Comparison of ENCODE assay signal across 8 cellular contexts in genomic region chr20:31547017-31547675, GRCh38. TPM values are rescaled to one million over a fixed set of nuclear protein-coding genes. Genes with fewer than 3 reads are reported as not detected.
DNase-seq lines count a peak whose midpoint lies in the region; ATAC-seq and TF ChIP-seq lines count a peak whose summit lies in the region.

No MANE protein-coding gene starts in this region.

- peak overlapping the region; percentile 50 for H3K4me2 ChIP-seq in neuronal stem cell (ENCODE audit: insufficient read depth, low read length, poor library complexity, severe bottlenecking)

- peaks cover 0 to 37% (median 3%) of the 10 kb centered on the region in 3 donors for H3K4me1 ChIP-seq in gastroesophageal sphincter
- H3K4me1 ChIP-seq in neuronal stem cell (ENCODE audit: control insufficient read depth in 2 of 2, insufficient read depth in 1 of 2, low read depth in 1 of 2, low read length in 2 of 2) = peaks cover 2 to 4% of the 10 kb centered on the region in 2 donors
- peaks cover 1 to 28% (median 15%) of the 10 kb centered on the region in 5 donors for H3K4me1 ChIP-seq in subcutaneous abdominal adipose tissue (ENCODE audit: control insufficient read depth in 5 of 5, insufficient read depth in 5 of 5, low read length in 5 of 5)

- no peak overlapping the region for H2BK5ac ChIP-seq in neuronal stem cell (ENCODE audit: low read length)

- peak; percentile 42 to 55 for TF ChIP-seq POLR2A in gastroesophageal sphincter (IDR thresholded peaks at IDR 0.05)

- H3K4me1 Mint-ChIP-seq in IgD-negative memory B cell = peaks cover 6 to 19% (median 7%) of the 10 kb centered on the region in 3 donors

- H3K79me1 ChIP-seq in neuronal stem cell (ENCODE audit: low read depth, low read length) = peaks cover 2% of the 10 kb centered on the region

- H3K4me3 Mint-ChIP-seq in IgD-negative memory B cell = peak overlapping the region; percentile 94 to 98 (median 96)

- DNase-seq in DMS 273 (lab: John Stamatoyannopoulos, UW; ENCODE audit: unreplicated experiment) (peak; percentile 89), SIG-M5 (lab: John Stamatoyannopoulos, UW) (peak; percentile 56), neuronal stem cell (ENCODE audit: low spot score) (peak; percentile 63)
- peak; percentile 64 for DNase-seq in activated gamma-delta T cell treated with anti-CD3 and anti-CD28 coated beads, Interleukin-2, amount 50 U/mL, for 16 hours (ENCODE audit: low read depth)

- no peak overlapping the region for H4K8ac ChIP-seq in neuronal stem cell (ENCODE audit: low read depth, low read length)

- TF ChIP-seq CTCF in gastroesophageal sphincter (IDR thresholded peaks at IDR 0.05) = peak in 2 of 4 experiments; percentile 12 to 17

- no peaks in the 10 kb centered on the region for H3K27me3 ChIP-seq in gastroesophageal sphincter
- no peaks in the 10 kb centered on the region for H3K27me3 ChIP-seq in neuronal stem cell (ENCODE audit: control insufficient read depth in 3 of 3, insufficient read depth in 3 of 3, low read depth in 1 of 3, low read length in 3 of 3)
- no peaks in the 10 kb centered on the region for H3K27me3 ChIP-seq in subcutaneous abdominal adipose tissue (ENCODE audit: control insufficient read depth in 5 of 5, insufficient read depth in 4 of 5, low read length in 5 of 5)

- TF ChIP-seq EP300 in gastroesophageal sphincter (IDR thresholded peaks at IDR 0.05) = no peak

- no peaks in the 10 kb centered on the region for H3K27me3 Mint-ChIP-seq in IgD-negative memory B cell

- no peak overlapping the region for H3K14ac ChIP-seq in neuronal stem cell (ENCODE audit: low read length)

- ATAC-seq in GM21423 (IDR thresholded peaks at IDR 0.05; ENCODE audit: unreplicated experiment) (peak; percentile 79), gastroesophageal sphincter (peak; percentile 87)

- H2BK120ac ChIP-seq in neuronal stem cell (ENCODE audit: low read depth, low read length) = no peak overlapping the region

- H3K36me3 Mint-ChIP-seq in IgD-negative memory B cell = peaks cover 5% of the 10 kb centered on the region

- peak overlapping the region; percentile 47 for H3K9ac ChIP-seq in neuronal stem cell (ENCODE audit: low read depth, low read length, poor library complexity)
- peak overlapping the region; percentile 37 to 89 (median 77) for H3K9ac ChIP-seq in subcutaneous abdominal adipose tissue (ENCODE audit: low read length in 5 of 5)

- peak overlapping the region; percentile 53 to 91 (median 78) for H3K27ac ChIP-seq in gastroesophageal sphincter
- peak overlapping the region; percentile 38 for H3K27ac ChIP-seq in neuronal stem cell (replicated peaks; ENCODE audit: low read length)
- peak overlapping the region; percentile 84 for H3K27ac ChIP-seq in subcutaneous abdominal adipose tissue (ENCODE audit: low read depth, low read length)

- peak overlapping the region; percentile 82 for H2AFZ ChIP-seq in neuronal stem cell (ENCODE audit: low read length)

- no peak overlapping the region for H2AK5ac ChIP-seq in neuronal stem cell (ENCODE audit: low read depth, low read length)

- peak overlapping the region; percentile 1 for H3K18ac ChIP-seq in neuronal stem cell (ENCODE audit: low read length)

- H3K4me3 ChIP-seq in gastroesophageal sphincter (peak overlapping the region; percentile 38 to 48), neuronal stem cell (ENCODE audit: low read length in 2 of 2) (peak overlapping the region; percentile 76 to 80), subcutaneous abdominal adipose tissue (ENCODE audit: low read depth in 1 of 5, low read length in 5 of 5) (peak overlapping the region; percentile 59 to 92 (median 77))

- WGBS in gastroesophageal sphincter (ENCODE audit: low coverage in 1 of 2), 2 donors = 54 to 56% methylated on average over 8 to 14 of the region's 36 CpGs
- no CpG with 5 or more reads among the region's 36 CpGs for WGBS in neuronal stem cell (ENCODE audit: extremely low coverage in 2 of 2, insufficient read length in 2 of 2, insufficient replicate concordance in 1 of 2), 2 donors

- no peak overlapping the region for H4K91ac ChIP-seq in neuronal stem cell (ENCODE audit: low read depth, low read length, poor library complexity)

- peak overlapping the region; percentile 95 to 98 (median 97) for H3K27ac Mint-ChIP-seq in IgD-negative memory B cell

- H2BK15ac ChIP-seq in neuronal stem cell (ENCODE audit: low read length) = no peak overlapping the region

- H2BK12ac ChIP-seq in neuronal stem cell (ENCODE audit: low read length) = no peak overlapping the region

- H3K9me3 ChIP-seq in gastroesophageal sphincter (no peaks in the 10 kb centered on the region), neuronal stem cell (replicated peaks in 1 of 2; ENCODE audit: control insufficient read depth in 2 of 2, insufficient read depth in 1 of 2, low read depth in 1 of 2, low read length in 2 of 2) (no peaks in the 10 kb centered on the region), subcutaneous abdominal adipose tissue (ENCODE audit: control insufficient read depth in 5 of 5, low read length in 5 of 5) (no peaks in the 10 kb centered on the region)

- H3K9me3 Mint-ChIP-seq in IgD-negative memory B cell = no peaks in the 10 kb centered on the region

- H3K4ac ChIP-seq in neuronal stem cell (ENCODE audit: low read length) = no peak overlapping the region

- H3K23ac ChIP-seq in neuronal stem cell (ENCODE audit: low read depth, low read length, poor library complexity) = peak overlapping the region; percentile 37

- H3K36me3 ChIP-seq in gastroesophageal sphincter = peaks cover 0 to 83% of the 10 kb centered on the region in 2 donors
- H3K36me3 ChIP-seq in neuronal stem cell (replicated peaks in 1 of 2; ENCODE audit: control insufficient read depth in 2 of 2, insufficient read depth in 2 of 2, low read length in 2 of 2) = peaks cover 30 to 82% of the 10 kb centered on the region in 2 donors
- peaks cover 0 to 75% (median 61%) of the 10 kb centered on the region in 5 donors for H3K36me3 ChIP-seq in subcutaneous abdominal adipose tissue (ENCODE audit: control insufficient read depth in 5 of 5, insufficient read depth in 5 of 5, low read length in 5 of 5)

RNA-seq across cellular contexts. Expression of gene HM13, which starts 32.9 kb away (rescaled TPM):
- 109 TPM for polyA plus RNA-seq in IgD-negative memory B cell
- total RNA-seq in gastroesophageal sphincter = 10 to 100 TPM; 39.1 to 55.9 (median 44.8) TPM
- 81.6 TPM for polyA plus RNA-seq in neuronal stem cell (2013, experiment 1 of 2)
- polyA plus RNA-seq in neuronal stem cell (2013, experiment 2 of 2) = 82.1 TPM

RNA-seq across cellular contexts. Expression of gene ID1, which starts 57.9 kb away (rescaled TPM):
- 2.2 TPM for polyA plus RNA-seq in IgD-negative memory B cell
- 100 to 1,000 TPM; 221 to 714 (median 372) TPM for total RNA-seq in gastroesophageal sphincter
- 60.4 TPM for polyA plus RNA-seq in neuronal stem cell (2013, experiment 1 of 2)
- polyA plus RNA-seq in neuronal stem cell (2013, experiment 2 of 2) = 58.3 TPM

Comparison
In these comparisons a context has a peak if more than half of its experiments do, and no peak if none do; other contexts are left out.
1. Peak in every context shown above with its lines: DNase-seq, ATAC-seq, H3K4me3 ChIP-seq and H3K27ac ChIP-seq.